20 cellular contexts compared by ENCODE assay signal in genomic region chr5:154132718-154133307, GRCh38. TPM values are rescaled to one million over a fixed set of nuclear protein-coding genes. Genes with fewer than 3 reads are reported as not detected.
DNase-seq lines count a peak whose midpoint lies in the region; ATAC-seq, FAIRE-seq and TF ChIP-seq lines count a peak whose summit lies in the region.
"Had no signal": no experiment of that assay in that cellular context is flagged by ENCODE, and none has a peak within 500 bp of the region (broad histone marks: within the 10 kb centered on the region; RNA-seq: fewer than 3 reads in every experiment).

No MANE protein-coding gene starts in this region.

- no peak overlapping the region for H3K27ac ChIP-seq in A549
- H3K27ac ChIP-seq in HEK293 (ENCODE audit: extremely low read depth, low read depth, low read length): no peak overlapping the region
- no peak overlapping the region for H3K27ac ChIP-seq in neuronal stem cell (replicated peaks; ENCODE audit: low read length)

- no peak overlapping the region for H4K91ac ChIP-seq in neuronal stem cell (ENCODE audit: low read depth, low read length, poor library complexity)

- no peak overlapping the region for H4K8ac ChIP-seq in neuronal stem cell (ENCODE audit: low read depth, low read length)

- TF ChIP-seq CTCF in A549 (IDR thresholded peaks at IDR 0.05): no peak
- no peak for TF ChIP-seq CTCF in HEK293 (tag by site-specific recombination; IDR thresholded peaks at IDR 0.05)
- TF ChIP-seq CTCF in glutamatergic neuron (IDR thresholded peaks at IDR 0.05; ENCODE audit: partially characterized antibody, unreplicated experiment): no peak
- no peak for TF ChIP-seq CTCF in BE2C (IDR thresholded peaks at IDR 0.05; ENCODE audit: low read depth, low read length)

- no peak overlapping the region for H3K14ac ChIP-seq in neuronal stem cell (ENCODE audit: low read length)

- H3K9me3 Mint-ChIP-seq in glutamatergic neuron (ENCODE audit: unreplicated experiment): no peaks in the 10 kb centered on the region

- H3K36me3 Mint-ChIP-seq in glutamatergic neuron (ENCODE audit: unreplicated experiment): no peaks in the 10 kb centered on the region
- H3K36me3 Mint-ChIP-seq: CD4-positive, alpha-beta memory T cell had no signal

- no peak for FAIRE-seq in A549 (lab: Jason Lieb, UNC)
- FAIRE-seq: G401.6, GM12892, H54 had no signal

- H3K36me3 ChIP-seq in HEK293 (ENCODE audit: control insufficient read depth in 2 of 2, insufficient read depth in 1 of 2, low read length in 2 of 2) (no peaks in the 10 kb centered on the region), neuronal stem cell (replicated peaks in 1 of 2; ENCODE audit: control insufficient read depth in 2 of 2, insufficient read depth in 2 of 2, low read length in 2 of 2) (no peaks in the 10 kb centered on the region), BE2C (no peaks in the 10 kb centered on the region)

- H2AK5ac ChIP-seq in neuronal stem cell (ENCODE audit: low read depth, low read length): no peak overlapping the region

- ATAC-seq in A549 (peak; percentile 53 to 55; a peak in 5 of 6 replicates), left lobe of liver (no peak)
- no peak for ATAC-seq in activated CD4-positive, CD25-positive, alpha-beta regulatory T cell treated with anti-CD3 and anti-CD28 coated beads, Interleukin-2, amount 50 U/mL, for 24 hours

- H3K4me2 ChIP-seq in A549: no peak overlapping the region
- H3K4me2 ChIP-seq in neuronal stem cell (ENCODE audit: insufficient read depth, low read length, poor library complexity, severe bottlenecking): no peak overlapping the region

- H3K18ac ChIP-seq in neuronal stem cell (ENCODE audit: low read length): no peak overlapping the region

- no peak overlapping the region for H2BK15ac ChIP-seq in neuronal stem cell (ENCODE audit: low read length)

- no peak for TF ChIP-seq POLR2A in A549 (IDR thresholded peaks at IDR 0.05; ENCODE audit: low read length)

- no peak for TF ChIP-seq EP300 in A549 (IDR thresholded peaks at IDR 0.05)

- H3K4me3 Mint-ChIP-seq in glutamatergic neuron (ENCODE audit: unreplicated experiment): no peak overlapping the region
- H3K4me3 Mint-ChIP-seq: CD4-positive, alpha-beta memory T cell had no signal

- no peaks in the 10 kb centered on the region for H3K4me1 ChIP-seq in A549
- no peaks in the 10 kb centered on the region for H3K4me1 ChIP-seq in HEK293 (ENCODE audit: control insufficient read depth, insufficient read depth, low read length)
- H3K4me1 ChIP-seq in neuronal stem cell (ENCODE audit: control insufficient read depth in 2 of 2, insufficient read depth in 1 of 2, low read depth in 1 of 2, low read length in 2 of 2): peaks cover 0 to 2% of the 10 kb centered on the region in 2 donors
- no peaks in the 10 kb centered on the region for H3K4me1 ChIP-seq in BE2C
- H3K4me1 ChIP-seq: Caco-2 had no signal

- H3K27ac Mint-ChIP-seq in glutamatergic neuron (ENCODE audit: unreplicated experiment): peak overlapping the region; percentile 24

- H3K4ac ChIP-seq in neuronal stem cell (ENCODE audit: low read length): no peak overlapping the region

- H3K4me1 Mint-ChIP-seq in glutamatergic neuron (ENCODE audit: low read depth, unreplicated experiment): peaks cover 5% of the 10 kb centered on the region
- H3K4me1 Mint-ChIP-seq: CD4-positive, alpha-beta memory T cell had no signal

- peak overlapping the region; percentile 12 for H2AFZ ChIP-seq in neuronal stem cell (ENCODE audit: low read length)

- no peak overlapping the region for H3K23ac ChIP-seq in neuronal stem cell (ENCODE audit: low read depth, low read length, poor library complexity)

- H3K4me3 ChIP-seq in A549: no peak overlapping the region
- H3K4me3 ChIP-seq in HEK293 (ENCODE audit: low read depth, low read length): no peak overlapping the region
- no peak overlapping the region for H3K4me3 ChIP-seq in neuronal stem cell (ENCODE audit: low read length in 2 of 2)
- no peak overlapping the region for H3K4me3 ChIP-seq in BE2C (ENCODE audit: low read depth, low read length)

- CTCF ChIA-PET in A549 (lab: Yijun Ruan, JAX): no interaction called here
- CTCF ChIA-PET in HEK293 (lab: Yijun Ruan, JAX): no interaction called here

- H2BK5ac ChIP-seq in neuronal stem cell (ENCODE audit: low read length): no peak overlapping the region

- no peak for DNase-seq in A549 (ENCODE audit: low read depth in 1 of 2, low spot score in 1 of 2)
- DNase-seq in glutamatergic neuron: no peak
- no peak for DNase-seq in neuronal stem cell (ENCODE audit: low spot score)
- DNase-seq in BE2C: no peak
- DNase-seq in left lobe of liver (ENCODE audit: low spot score): no peak
- no peak for DNase-seq in SKM-1 (lab: John Stamatoyannopoulos, UW; ENCODE audit: unreplicated experiment)
- DNase-seq: 8988T; AML-193; C1 segment of cervical spinal cord; CD4-positive, alpha-beta memory T cell; DMS153; DND-41; GOT3; HCEC 1CT had no signal

- H3K9me3 ChIP-seq in A549 (no peaks in the 10 kb centered on the region), HEK293 (ENCODE audit: control insufficient read depth, insufficient read depth, low read depth, low read length) (no peaks in the 10 kb centered on the region), neuronal stem cell (replicated peaks in 1 of 2; ENCODE audit: control insufficient read depth in 2 of 2, insufficient read depth in 1 of 2, low read depth in 1 of 2, low read length in 2 of 2) (no peaks in the 10 kb centered on the region), BE2C (no peaks in the 10 kb centered on the region)
- H3K9me3 ChIP-seq: Caco-2 had no signal

- 37% methylated on average over 6 of the region's 6 CpGs for WGBS in A549 (ENCODE audit: missing lambda C conversion rate)
- WGBS in neuronal stem cell (ENCODE audit: extremely low coverage in 2 of 2, insufficient read length in 2 of 2, insufficient replicate concordance in 1 of 2), 2 donors: 100% methylated on average over 1 of the region's 6 CpGs; no CpG with 5 or more reads in 1 of the 2 donors

- H3K27me3 ChIP-seq in neuronal stem cell (ENCODE audit: control insufficient read depth in 3 of 3, insufficient read depth in 3 of 3, low read depth in 1 of 3, low read length in 3 of 3) (no peaks in the 10 kb centered on the region), BE2C (peaks cover 3% of the 10 kb centered on the region)

- POLR2A ChIA-PET in A549 (lab: Yijun Ruan, JAX) (no interaction called here), HEK293 (lab: Yijun Ruan, JAX) (no interaction called here)

- H3K79me1 ChIP-seq in neuronal stem cell (ENCODE audit: low read depth, low read length): no peaks in the 10 kb centered on the region

- TF ChIP-seq RAD21 in A549 (conservative IDR thresholded peaks at IDR 0.05 in 1 of 2, IDR thresholded peaks at IDR 0.05 in 1 of 2): no peak

- H3K9ac ChIP-seq in neuronal stem cell (ENCODE audit: low read depth, low read length, poor library complexity): no peak overlapping the region

- H2BK12ac ChIP-seq in neuronal stem cell (ENCODE audit: low read length): no peak overlapping the region

- H3K27me3 Mint-ChIP-seq in glutamatergic neuron (ENCODE audit: unreplicated experiment): peaks cover 2% of the 10 kb centered on the region

- H2BK120ac ChIP-seq in neuronal stem cell (ENCODE audit: low read depth, low read length): no peak overlapping the region

TF ChIP-seq in A549, 52 proteins besides CTCF, POLR2A, EP300 and RAD21:
- no peak for TF ChIP-seq SREBF2 (IDR thresholded peaks at IDR 0.05)
- TF ChIP-seq HOXB5 (CRISPR knock-in tag; IDR thresholded peaks at IDR 0.05): no peak
- TF ChIP-seq SMC3 (IDR thresholded peaks at IDR 0.05): no peak
- TF ChIP-seq HDAC2 (IDR thresholded peaks at IDR 0.05): no peak
- no peak for TF ChIP-seq FOSL2 (IDR thresholded peaks at IDR 0.05)
- TF ChIP-seq FOSL2 (CRISPR knock-in tag; IDR thresholded peaks at IDR 0.05): no peak
TF ChIP-seq in A549: peak in this region for 0.

TF ChIP-seq in HEK293, 187 proteins besides CTCF, POLR2A, EP300 and RAD21:
- TF ChIP-seq ZNF776 (tag by site-specific recombination; IDR thresholded peaks at IDR 0.05; ENCODE audit: borderline replicate concordance) (no peak), ZBTB17 (tag by site-specific recombination; IDR thresholded peaks at IDR 0.05) (peak; percentile 54)

RNA-seq across cellular contexts. Expression of gene GALNT10, which starts 57.7 kb away (rescaled TPM):
- polyA plus RNA-seq in A549 (2011; rRNA removed): 156 and 215 TPM in 2 replicates
- 73.3 and 84.8 TPM in 2 replicates for polyA plus RNA-seq in A549 (2012; cell fraction: cytosol; rRNA removed)
- 83.6 and 89.7 TPM in 2 replicates for polyA plus RNA-seq in A549 (2012; cell fraction: nucleus; rRNA removed)
- 110 to 123 TPM (median 118 TPM) in 3 replicates for polyA plus RNA-seq in A549 (2017; fragmentation: RNase III; extraction: RNeasy Plus Mini Kit Qiagen cat#74134 plus additional on column Dnase treatment)
- 408 and 422 TPM in 2 replicates for polyA minus RNA-seq in A549 (2011; rRNA and poly(A)+ RNA removed)
- 4.8 TPM for total RNA-seq in glutamatergic neuron (ENCODE audit: unreplicated experiment)
- 12.7 TPM for polyA plus RNA-seq in neuronal stem cell (2013, experiment 1 of 2)
- polyA plus RNA-seq in neuronal stem cell (2013, experiment 2 of 2): 11.1 TPM
- 5.9 TPM for polyA plus RNA-seq in BE2C (2012; ENCODE audit: insufficient read depth, insufficient read length, low read depth)
- 7.8 TPM for total RNA-seq in left lobe of liver

Comparison
In these comparisons a context has a peak if more than half of its experiments do, and no peak if none do; other contexts are left out.
1. ATAC-seq: peak in A549 (2 of 2); none in activated CD4-positive, CD25-positive, alpha-beta regulatory T cell treated with anti-CD3 and anti-CD28 coated beads, Interleukin-2, amount 50 U/mL, for 24 hours (0 of 2) and left lobe of liver (single experiment).